32 cellular contexts compared by ENCODE assay signal in the genomic region with DNA sequence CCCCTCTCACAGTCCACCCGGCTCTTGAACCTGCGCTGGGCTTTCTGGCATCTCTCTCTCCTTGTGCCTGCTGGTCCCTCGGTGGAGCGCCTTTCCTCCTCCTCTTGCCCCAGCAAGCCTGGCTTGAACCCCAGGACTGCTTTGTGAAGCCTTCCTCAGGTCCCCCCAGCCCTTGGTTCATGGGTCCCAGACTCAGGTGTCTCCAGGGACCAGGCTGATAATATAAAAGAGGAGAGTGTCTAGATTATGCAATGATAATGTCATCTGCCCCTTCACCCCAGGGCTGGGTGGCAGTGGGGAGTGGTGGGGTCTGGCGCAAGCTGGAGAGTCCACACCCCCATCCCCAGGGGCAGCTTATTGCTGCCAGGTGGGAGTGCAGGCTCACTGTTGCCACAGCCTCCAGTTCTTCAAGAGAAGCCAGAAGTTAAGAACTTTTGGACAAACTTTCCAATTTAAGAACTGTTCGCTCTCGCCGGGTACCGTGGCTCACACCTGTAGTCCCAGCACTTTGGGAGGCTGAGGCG. TPM values are rescaled to one million over a fixed set of nuclear protein-coding genes. Genes with fewer than 3 reads are reported as not detected.
"Had no signal": no experiment of that assay in that cellular context is flagged by ENCODE, and none has a peak within 500 bp of the region (broad histone marks: within the 10 kb centered on the region; RNA-seq: fewer than 3 reads in every experiment).

No MANE protein-coding gene starts in this region.

- H3K27ac ChIP-seq: adrenal gland, colonic mucosa, hepatocyte, pancreas, prostate gland, suprapubic skin, tibial artery had no signal

- H3K9me3 ChIP-seq: adrenal gland, body of pancreas, colonic mucosa, gastrocnemius medialis, pancreas, prostate gland, stomach, suprapubic skin, tibial artery had no signal

- H3K36me3 ChIP-seq: adrenal gland, colonic mucosa, pancreas, prostate gland had no signal

- H2AFZ ChIP-seq: hepatocyte had no signal

- H3K4me1 ChIP-seq: adrenal gland, body of pancreas, colonic mucosa, pancreas, prostate gland, suprapubic skin had no signal

- H3K4me3 ChIP-seq: adrenal gland, body of pancreas, colonic mucosa, dorsolateral prefrontal cortex, gastrocnemius medialis, hepatocyte, pancreas, prostate gland, stomach, suprapubic skin, tibial artery had no signal

- ATAC-seq: activated CD8-positive, alpha-beta memory T cell treated with anti-CD3 and anti-CD28 coated beads, Interleukin-2, amount 10 ng/mL, durations not matched to agents 7 days and 5 days; activated CD8-positive, alpha-beta T cell treated with anti-CD3 and anti-CD28 coated beads for 36 hours; activated naive CD4-positive, alpha-beta T cell treated with anti-CD3 and anti-CD28 coated beads, Interleukin-2, amount 50 U/mL, for 72 hours; body of pancreas; gastrocnemius medialis; left colon; natural killer cell treated with Interleukin-12 subunit alpha and Interleukin-12 subunit beta and Interleukin-15 and Interleukin-18, amount 100 ng/mL, for 72 hours; pancreas; SK-N-SH treated with all-trans-retinoic acid at 6 μM for 48 hours; WTC11 had no signal

- DNase-seq: activated CD4-positive, alpha-beta T cell treated with anti-CD3 and anti-CD28 coated beads for 1 hour; activated CD4-positive, alpha-beta T cell treated with anti-CD3 and anti-CD28 coated beads, Interleukin-2, amount 50 U/mL, for 1 hour; activated CD8-positive, alpha-beta memory T cell treated with anti-CD3 and anti-CD28 coated beads, Interleukin-2, amount 10 ng/mL, durations not matched to agents 7 days and 5 days; activated CD8-positive, alpha-beta T cell treated with anti-CD3 and anti-CD28 coated beads for 36 hours; activated naive CD4-positive, alpha-beta T cell; activated T-cell treated with anti-CD3 and anti-CD28 coated beads, Interleukin-2, amount 50 U/mL, for 48 hours; adrenal gland; aorta; body of pancreas; cerebellar nuclear complex; colonic mucosa; dorsolateral prefrontal cortex; effector memory CD4-positive, alpha-beta T cell; erythroblast; gastrocnemius medialis; glutamatergic neuron; left colon; nucleus accumbens; stimulated activated CD4-positive, alpha-beta T cell treated with anti-CD3 and anti-CD28 coated beads, Interleukin-2, amount 100 ng/mL, for 48 hours; stomach; T-helper 2 cell; tibial artery had no signal

- H3K27me3 ChIP-seq: adrenal gland, body of pancreas, colonic mucosa, dorsolateral prefrontal cortex, gastrocnemius medialis, hepatocyte, pancreas, stomach had no signal

- H3K79me2 ChIP-seq: hepatocyte had no signal

- H3K4me2 ChIP-seq: hepatocyte had no signal

- FAIRE-seq: keratinocyte, pancreas had no signal

RNA-seq across cellular contexts. Expression of a gene that starts 36.6 kb away (rescaled TPM):
- total RNA-seq: myocyte had no signal
- polyA plus RNA-seq: keratinocyte had no signal
